19 cellular contexts compared by ENCODE assay signal in the genomic region with DNA sequence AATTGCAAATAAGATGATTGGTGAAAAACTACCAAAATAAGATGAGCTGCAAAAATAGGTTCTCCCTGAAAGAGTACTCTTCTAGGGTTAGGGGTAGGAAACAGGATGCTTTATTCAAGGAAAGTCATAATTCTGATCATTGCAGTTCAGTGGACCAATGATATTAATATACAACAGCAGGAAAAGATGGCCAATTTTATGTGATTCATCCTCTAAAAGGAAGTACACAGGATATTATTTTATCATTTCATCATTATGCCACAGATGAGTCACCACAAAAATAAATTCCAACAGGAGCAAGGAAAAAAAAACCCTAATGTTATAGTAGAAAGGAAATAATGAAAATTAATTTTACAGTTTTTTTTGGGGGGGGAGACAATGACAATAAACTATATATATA.
A peak's percentile ranks its signal among the peaks of the same experiment; 100 is the strongest.
DNase-seq lines count a peak whose midpoint lies in the region; TF ChIP-seq lines count a peak whose summit lies in the region.
"Had no signal": no experiment of that assay in that cellular context is flagged by ENCODE, and none has a peak within 500 bp of the region (broad histone marks: within the 10 kb centered on the region; RNA-seq: fewer than 3 reads in every experiment).

No MANE protein-coding gene starts in this region.

- peak overlapping the region; percentile 53 for H3K27ac ChIP-seq in epithelial cell of prostate
- H3K27ac ChIP-seq in osteoblast (ENCODE audit: low read depth, low read length), result no peak overlapping the region
- H3K27ac ChIP-seq in OCI-LY7 (ENCODE audit: low read depth, low read length, poor library complexity, severe bottlenecking), result no peak overlapping the region
- H3K27ac ChIP-seq: transverse colon had no signal

- H3K27me3 ChIP-seq in osteoblast (ENCODE audit: insufficient read depth, low read length), result no peaks in the 10 kb centered on the region
- H3K27me3 ChIP-seq: transverse colon had no signal

- no peaks in the 10 kb centered on the region for H4K20me1 ChIP-seq in osteoblast (ENCODE audit: insufficient read depth, low read length)
- H4K20me1 ChIP-seq in OCI-LY7 (ENCODE audit: insufficient read depth, low read length), result no peaks in the 10 kb centered on the region

- H3K4me1 ChIP-seq in osteoblast (ENCODE audit: insufficient read depth, low read length) (peaks cover 14% of the 10 kb centered on the region), OCI-LY7 (ENCODE audit: insufficient read depth, low read length, poor library complexity, severe bottlenecking) (no peaks in the 10 kb centered on the region)
- H3K4me1 ChIP-seq: transverse colon had no signal

- no peak for TF ChIP-seq CTCF in osteoblast (IDR thresholded peaks at IDR 0.05; ENCODE audit: extremely low read depth, low read depth, low read length)
- no peak for TF ChIP-seq CTCF in OCI-LY7 (conservative IDR thresholded peaks at IDR 0.05; ENCODE audit: low read length)

- H3K4me2 ChIP-seq in osteoblast (ENCODE audit: insufficient read depth, low read length), result no peak overlapping the region
- H3K4me2 ChIP-seq in OCI-LY7 (ENCODE audit: low read length), result no peak overlapping the region

- POLR2A ChIA-PET in OCI-LY7 (lab: Charles Lee), result interaction anchor here (0.7 kb wide), 1 partner anchor 69 kb away, joined by 3 read pairs; no protein-coding TSS in a partner anchor

- no peaks in the 10 kb centered on the region for H3K36me3 ChIP-seq in osteoblast (ENCODE audit: insufficient read depth, low read length)
- H3K36me3 ChIP-seq in OCI-LY7 (ENCODE audit: insufficient read depth, low read length), result no peaks in the 10 kb centered on the region
- H3K36me3 ChIP-seq: transverse colon had no signal

- DNase-seq in EH (ENCODE audit: low read depth), result peak; percentile 53
- peak; percentile 8 for DNase-seq in RKO (ENCODE audit: low spot score)
- DNase-seq in epithelial cell of prostate (ENCODE audit: low read depth, low spot score), result peak; percentile 8
- peak; percentile 77 for DNase-seq in osteoblast (ENCODE audit: insufficient read length, low spot score, missing footprints)
- DNase-seq in OCI-LY7 (ENCODE audit: low spot score), result no peak
- DNase-seq in activated CD8-positive, alpha-beta memory T cell treated with anti-CD3 and anti-CD28 coated beads, Interleukin-2, amount 50 U/mL, for 48 hours, result no peak
- DNase-seq in erythroblast (lab: John Stamatoyannopoulos, UW), result no peak
- no peak for DNase-seq in effector CD4-positive, alpha-beta T cell
- DNase-seq: activated CD4-positive, alpha-beta T cell treated with anti-CD3 and anti-CD28 coated beads for 1 hour; activated naive CD8-positive, alpha-beta T cell treated with anti-CD3 and anti-CD28 coated beads, Interleukin-2, amount 10 ng/mL, durations not matched to agents 7 days and 5 days; cortex of kidney; KBM-7; left colon; naive B cell; NCI-H1436; NCI-H510A treated with DMSO at 0.1 percent for 48 hours; stimulated activated CD4-positive, alpha-beta T cell treated with anti-CD3 and anti-CD28 coated beads, Interleukin-2, amount 100 ng/mL, for 48 hours; T-helper 2 cell; transverse colon had no signal

- H2AFZ ChIP-seq in osteoblast (ENCODE audit: low read length), result no peak overlapping the region
- H2AFZ ChIP-seq in OCI-LY7 (ENCODE audit: low read length), result no peak overlapping the region

- H3K9me2 ChIP-seq in OCI-LY7 (ENCODE audit: insufficient read depth, low read length), result no peaks in the 10 kb centered on the region

- H3K79me2 ChIP-seq in osteoblast (ENCODE audit: insufficient read depth, low read length) (no peaks in the 10 kb centered on the region), OCI-LY7 (ENCODE audit: insufficient read depth, low read depth, low read length) (no peaks in the 10 kb centered on the region)

- no peaks in the 10 kb centered on the region for H3K9me3 ChIP-seq in osteoblast (ENCODE audit: low read depth, low read length)
- no peaks in the 10 kb centered on the region for H3K9me3 ChIP-seq in OCI-LY7 (ENCODE audit: low read length)
- H3K9me3 ChIP-seq: transverse colon had no signal

- H3K4me3 ChIP-seq in osteoblast (ENCODE audit: insufficient read depth, low read length), result no peak overlapping the region
- no peak overlapping the region for H3K4me3 ChIP-seq in OCI-LY7 (ENCODE audit: low read depth, low read length, poor library complexity, severe bottlenecking)
- H3K4me3 ChIP-seq: transverse colon had no signal

- intact Hi-C loops in OCI-LY7 (cut with micrococcal nuclease; ENCODE audit: unreplicated experiment), result no loop called here

- CTCF ChIA-PET in OCI-LY7 (lab: Charles Lee; ENCODE audit: unreplicated experiment), result no interaction called here

- BruUV-seq in OCI-LY7 (replicated peaks; lab: Mats Ljungman, UMichigan), result no TSS peak

- TF ChIP-seq POLR2A in erythroblast (IDR thresholded peaks at IDR 0.05; ENCODE audit: low read length), result no peak

Comparison
In these comparisons a context has a peak if more than half of its experiments do, and no peak if none do; other contexts are left out.
1. DNase-seq: peak in EH (single experiment), RKO (single experiment), epithelial cell of prostate (single experiment) and osteoblast (single experiment); none in OCI-LY7 (single experiment), activated CD8-positive, alpha-beta memory T cell treated with anti-CD3 and anti-CD28 coated beads, Interleukin-2, amount 50 U/mL, for 48 hours (single experiment), erythroblast (0 of 2) and effector CD4-positive, alpha-beta T cell (single experiment).